ENCODE assay signal across 15 cellular contexts in genomic region chr5:170313344-170313743, GRCh38. TPM values are rescaled to one million over a fixed set of nuclear protein-coding genes. Genes with fewer than 3 reads are reported as not detected.
DNase-seq lines count a peak whose midpoint lies in the region; ATAC-seq and TF ChIP-seq lines count a peak whose summit lies in the region.
"Had no signal": no experiment of that assay in that cellular context is flagged by ENCODE, and none has a peak within 500 bp of the region (broad histone marks: within the 10 kb centered on the region; RNA-seq: fewer than 3 reads in every experiment).

No MANE protein-coding gene starts in this region.

- peak overlapping the region; percentile 53 for H3K4me3 Mint-ChIP-seq in activated CD4-positive, alpha-beta memory T cell treated with anti-CD3 and anti-CD28 coated beads, Interleukin-2, amount 10 ng/mL, durations not matched to agents 7 days and 5 days

- H3K27ac ChIP-seq in effector memory CD4-positive, alpha-beta T cell (ENCODE audit: insufficient read depth, low read length, poor library complexity, severe bottlenecking): peak overlapping the region; percentile 83
- H3K27ac ChIP-seq in vagina: peak overlapping the region; percentile 89
- H3K27ac ChIP-seq: body of pancreas, upper lobe of right lung had no signal

- peaks cover 2% of the 10 kb centered on the region for H3K27me3 Mint-ChIP-seq in activated CD4-positive, alpha-beta memory T cell treated with anti-CD3 and anti-CD28 coated beads, Interleukin-2, amount 10 ng/mL, durations not matched to agents 7 days and 5 days

- H3K4me1 Mint-ChIP-seq in activated CD4-positive, alpha-beta memory T cell treated with anti-CD3 and anti-CD28 coated beads, Interleukin-2, amount 10 ng/mL, durations not matched to agents 7 days and 5 days: peaks cover 30% of the 10 kb centered on the region

- intact Hi-C loops in vagina (cut with DNase I): no loop called here

- peaks cover 33% of the 10 kb centered on the region for H3K4me1 ChIP-seq in effector memory CD4-positive, alpha-beta T cell (ENCODE audit: control insufficient read depth, insufficient read depth, low read length, poor library complexity, severe bottlenecking)
- H3K4me1 ChIP-seq in vagina: peaks cover 38% of the 10 kb centered on the region
- H3K4me1 ChIP-seq: body of pancreas had no signal

- H3K36me3 Mint-ChIP-seq in activated CD4-positive, alpha-beta memory T cell treated with anti-CD3 and anti-CD28 coated beads, Interleukin-2, amount 10 ng/mL, durations not matched to agents 7 days and 5 days (ENCODE audit: low read depth): no peaks in the 10 kb centered on the region

- no peaks in the 10 kb centered on the region for H3K27me3 ChIP-seq in effector memory CD4-positive, alpha-beta T cell (replicated peaks; ENCODE audit: control insufficient read depth, insufficient read depth, low read length, poor library complexity, severe bottlenecking)
- H3K27me3 ChIP-seq in vagina: no peaks in the 10 kb centered on the region
- H3K27me3 ChIP-seq: body of pancreas, Peyer's patch, upper lobe of right lung had no signal

- no peaks in the 10 kb centered on the region for H3K9me3 ChIP-seq in effector memory CD4-positive, alpha-beta T cell (ENCODE audit: control insufficient read depth, low read length)
- H3K9me3 ChIP-seq in vagina: no peaks in the 10 kb centered on the region
- H3K9me3 ChIP-seq: body of pancreas, Peyer's patch, upper lobe of right lung had no signal

- peak in 2 of 3 donors; percentile 38 to 51 for DNase-seq in stimulated activated CD4-positive, alpha-beta T cell treated with anti-CD3 and anti-CD28 coated beads, Interleukin-12 subunit alpha, Interleukin-12 subunit beta, amount 100 ng/mL, for 48 hours (ENCODE audit: low read depth in 2 of 3, low spot score in 1 of 3)
- DNase-seq in stimulated activated CD4-positive, alpha-beta T cell treated with anti-CD3 and anti-CD28 coated beads, Interleukin-4, amount 100 ng/mL, for 1 hour: no peak
- peak; percentile 55 for DNase-seq in activated CD4-positive, alpha-beta memory T cell treated with anti-CD3 and anti-CD28 coated beads, Interleukin-2, amount 10 ng/mL, durations not matched to agents 7 days and 5 days
- peak in 1 of 3 donors; percentile 38 for DNase-seq in effector memory CD4-positive, alpha-beta T cell
- DNase-seq in vagina (ENCODE audit: extremely low spot score in 2 of 2): peak in 1 of 2 donors; percentile 22
- DNase-seq: foreskin fibroblast, NCI-H1694, NCI-H526 treated with DMSO at 0.1 percent for 48 hours, Peyer's patch, upper lobe of right lung had no signal

- TF ChIP-seq POLR2A in vagina (IDR thresholded peaks at IDR 0.05): no peak

- peak overlapping the region; percentile 79 for H3K27ac Mint-ChIP-seq in activated CD4-positive, alpha-beta memory T cell treated with anti-CD3 and anti-CD28 coated beads, Interleukin-2, amount 10 ng/mL, durations not matched to agents 7 days and 5 days

- no peaks in the 10 kb centered on the region for H3K9me3 Mint-ChIP-seq in activated CD4-positive, alpha-beta memory T cell treated with anti-CD3 and anti-CD28 coated beads, Interleukin-2, amount 10 ng/mL, durations not matched to agents 7 days and 5 days

- TF ChIP-seq CTCF in vagina (IDR thresholded peaks at IDR 0.05): no peak

- no peaks in the 10 kb centered on the region for H3K36me3 ChIP-seq in effector memory CD4-positive, alpha-beta T cell (ENCODE audit: control insufficient read depth, insufficient read depth, low read length)
- no peaks in the 10 kb centered on the region for H3K36me3 ChIP-seq in vagina
- H3K36me3 ChIP-seq: Peyer's patch, upper lobe of right lung had no signal

- POLR2A ChIA-PET in activated CD4-positive, alpha-beta memory T cell treated with anti-CD3 and anti-CD28 coated beads, Interleukin-2, amount 10 ng/mL, durations not matched to agents 7 days and 5 days (lab: Charles Lee): interaction anchor here (0.9 to 5.3 kb wide), 13 partner anchors 10 to 63 kb away, joined by 3 to 41 read pairs (median 11); partner anchors contain the start of gene LCP2

- H3K4me3 ChIP-seq in effector memory CD4-positive, alpha-beta T cell (ENCODE audit: insufficient read depth, low read depth, low read length, poor library complexity, severe bottlenecking): peak overlapping the region; percentile 0
- no peak overlapping the region for H3K4me3 ChIP-seq in vagina
- H3K4me3 ChIP-seq: body of pancreas, Peyer's patch, skin epidermis, upper lobe of right lung had no signal

- ATAC-seq in HG03095 (IDR thresholded peaks at IDR 0.05; ENCODE audit: unreplicated experiment) (no peak), GM21360 (IDR thresholded peaks at IDR 0.05; ENCODE audit: unreplicated experiment) (no peak), GM21717 (IDR thresholded peaks at IDR 0.05; ENCODE audit: unreplicated experiment) (no peak)

- CTCF ChIA-PET in activated CD4-positive, alpha-beta memory T cell treated with anti-CD3 and anti-CD28 coated beads, Interleukin-2, amount 10 ng/mL, durations not matched to agents 7 days and 5 days (lab: Charles Lee): interaction anchor here (0.9 to 2.7 kb wide), 14 partner anchors 11 to 51 kb away, joined by 3 to 18 read pairs (median 7); partner anchors contain the start of gene LCP2

RNA-seq across cellular contexts. Expression of gene LCP2, which starts 15.8 kb away (rescaled TPM):
- total RNA-seq in activated CD4-positive, alpha-beta memory T cell treated with anti-CD3 and anti-CD28 coated beads, Interleukin-2, amount 10 ng/mL, durations not matched to agents 7 days and 5 days: 100 to 1,000 TPM; 304 to 313 TPM
- 25.5 TPM for total RNA-seq in vagina

Comparison
In these comparisons a context has a peak if more than half of its experiments do, and no peak if none do; other contexts are left out.
1. RNA of gene LCP2, which starts 15.8 kb away (total RNA-seq): 304 to 313 TPM in activated CD4-positive, alpha-beta memory T cell treated with anti-CD3 and anti-CD28 coated beads, Interleukin-2, amount 10 ng/mL, durations not matched to agents 7 days and 5 days; 25.5 TPM in vagina (single experiment); every median in the first group is over 10 times any median in the second.